11 cellular contexts compared by ENCODE assay signal in genomic region chr1:162349635-162350330, GRCh38. TPM values are rescaled to one million over a fixed set of nuclear protein-coding genes. Genes with fewer than 3 reads are reported as not detected.
A peak's percentile ranks its signal among the peaks of the same experiment; 100 is the strongest.
DNase-seq lines count a peak whose midpoint lies in the region; TF ChIP-seq lines count a peak whose summit lies in the region.
"Had no signal": no experiment of that assay in that cellular context is flagged by ENCODE, and none has a peak within 500 bp of the region (broad histone marks: within the 10 kb centered on the region; RNA-seq: fewer than 3 reads in every experiment).

No MANE protein-coding gene starts in this region.

- DNase-seq in DMS53 treated with DMSO at 0.1 percent for 48 hours (lab: John Stamatoyannopoulos, UW; ENCODE audit: unreplicated experiment) (peak; percentile 65), NCI-H146 (lab: John Stamatoyannopoulos, UW) (peak; percentile 67), cardiac fibroblast (ENCODE audit: low read depth in 2 of 2) (peak; percentile 83 to 88), BE2C (no peak), hippocampal formation (lab: John Stamatoyannopoulos, UW) (no peak), vagina (ENCODE audit: extremely low spot score in 2 of 2) (no peak)
- DNase-seq in effector CD4-positive, alpha-beta T cell, result no peak
- DNase-seq: activated CD4-positive, alpha-beta T cell treated with anti-CD3 and anti-CD28 coated beads, Interleukin-2, amount 50 U/mL, for 4 hours; stimulated activated CD4-positive, alpha-beta T cell treated with anti-CD3 and anti-CD28 coated beads, Interleukin-1b, Interleukin-23, amount 100 ng/mL, for 48 hours; upper lobe of right lung had no signal

- no peaks in the 10 kb centered on the region for H3K9me3 ChIP-seq in muscle layer of duodenum (ENCODE audit: control insufficient read depth in 1 of 2, low read length in 2 of 2)
- no peaks in the 10 kb centered on the region for H3K9me3 ChIP-seq in BE2C
- H3K9me3 ChIP-seq in vagina, result no peaks in the 10 kb centered on the region
- H3K9me3 ChIP-seq: upper lobe of right lung had no signal

- H3K36me3 ChIP-seq in muscle layer of duodenum (ENCODE audit: control insufficient read depth in 1 of 2, insufficient read depth in 2 of 2, low read length in 2 of 2) (no peaks in the 10 kb centered on the region), BE2C (no peaks in the 10 kb centered on the region), vagina (no peaks in the 10 kb centered on the region)
- H3K36me3 ChIP-seq: upper lobe of right lung had no signal

- H3K27me3 ChIP-seq in muscle layer of duodenum (ENCODE audit: low read depth, low read length), result no peaks in the 10 kb centered on the region
- H3K27me3 ChIP-seq in BE2C, result no peaks in the 10 kb centered on the region
- H3K27me3 ChIP-seq in vagina, result no peaks in the 10 kb centered on the region
- H3K27me3 ChIP-seq: upper lobe of right lung had no signal

- intact Hi-C loops in vagina (cut with DNase I), result no loop called here

- TF ChIP-seq POLR2A in vagina (IDR thresholded peaks at IDR 0.05), result no peak

- no peak overlapping the region for H3K4me3 ChIP-seq in cardiac fibroblast (replicated peaks in 1 of 2; ENCODE audit: low read depth in 2 of 2, low read length in 2 of 2)
- no peak overlapping the region for H3K4me3 ChIP-seq in muscle layer of duodenum (ENCODE audit: low read depth in 1 of 2, low read length in 2 of 2)
- no peak overlapping the region for H3K4me3 ChIP-seq in BE2C (ENCODE audit: low read depth, low read length)
- H3K4me3 ChIP-seq in vagina, result no peak overlapping the region
- H3K4me3 ChIP-seq: upper lobe of right lung had no signal

- H3K4me1 ChIP-seq in muscle layer of duodenum (ENCODE audit: control insufficient read depth in 1 of 2, insufficient read depth in 2 of 2, low read length in 2 of 2), result peaks cover 0 to 5% of the 10 kb centered on the region in 2 donors
- H3K4me1 ChIP-seq in BE2C, result no peaks in the 10 kb centered on the region
- peaks cover 12% of the 10 kb centered on the region for H3K4me1 ChIP-seq in vagina

- TF ChIP-seq CTCF in cardiac fibroblast (IDR thresholded peaks at IDR 0.05; ENCODE audit: low read depth, low read length) (no peak), BE2C (IDR thresholded peaks at IDR 0.05; ENCODE audit: low read depth, low read length) (no peak), vagina (IDR thresholded peaks at IDR 0.05) (no peak)

- H3K27ac ChIP-seq in muscle layer of duodenum (ENCODE audit: low read length) (peak overlapping the region; percentile 4), vagina (no peak overlapping the region)
- H3K27ac ChIP-seq: upper lobe of right lung had no signal

RNA-seq across cellular contexts. Expression of gene SPATA46, which starts 26.9 kb away (rescaled TPM):
- 1.6 TPM for polyA plus RNA-seq in BE2C (2012; ENCODE audit: insufficient read depth, insufficient read length, low read depth)
- not detected for total RNA-seq in vagina
- total RNA-seq: upper lobe of right lung had no signal

RNA-seq across cellular contexts. Expression of gene C1orf226, which starts 31.7 kb away (rescaled TPM):
- 5.1 TPM for polyA plus RNA-seq in BE2C (2012; ENCODE audit: insufficient read depth, insufficient read length, low read depth)
- 2.7 TPM for total RNA-seq in vagina

Comparison
In these comparisons a context has a peak if more than half of its experiments do, and no peak if none do; other contexts are left out.
1. DNase-seq: peak in DMS53 treated with DMSO at 0.1 percent for 48 hours (single experiment), NCI-H146 (single experiment) and cardiac fibroblast (2 of 2); none in BE2C (single experiment), effector CD4-positive, alpha-beta T cell (single experiment), hippocampal formation (0 of 2) and vagina (0 of 2).